13 cellular contexts compared by ENCODE assay signal in genomic region chr20:59993736-59994484, GRCh38. TPM values are rescaled to one million over a fixed set of nuclear protein-coding genes. Genes with fewer than 3 reads are reported as not detected.
DNase-seq lines count a peak whose midpoint lies in the region; ATAC-seq, FAIRE-seq and TF ChIP-seq lines count a peak whose summit lies in the region.
"Had no signal": no experiment of that assay in that cellular context is flagged by ENCODE, and none has a peak within 500 bp of the region (broad histone marks: within the 10 kb centered on the region; RNA-seq: fewer than 3 reads in every experiment).

No MANE protein-coding gene starts in this region.

- 10% methylated on average over 19 of the region's 19 CpGs; no CpG with 5 or more reads in 1 of the 2 experiments for WGBS in H1 (ENCODE audit: extremely low coverage in 1 of 2, insufficient coverage in 1 of 2, insufficient read length in 1 of 2, insufficient replicate concordance in 2 of 2, low coverage in 1 of 2, low lambda C conversion rate in 2 of 2, missing lambda C conversion rate in 1 of 2), 2 experiments

- H3K27ac ChIP-seq in H1 (ENCODE audit: low read depth, low read length) (no peak overlapping the region; the same call in 1 of the 2 replicates), kidney (ENCODE audit: low read depth in 2 of 2, low read length in 2 of 2) (no peak overlapping the region)
- H3K27ac ChIP-seq: A549 had no signal

- H3K27me3 ChIP-seq in H1 (replicated peaks in 1 of 4; ENCODE audit: control insufficient read depth in 3 of 4, extremely low read depth in 1 of 4, insufficient read depth in 3 of 4, low read length in 3 of 4): peaks cover 0 to 3% (median under 1%) of the 10 kb centered on the region in 4 experiments; a peak in 1 of 7 replicates
- H3K27me3 ChIP-seq: heart left ventricle had no signal

- no peaks in the 10 kb centered on the region for H3K9me3 Mint-ChIP-seq in type B pancreatic cell
- H3K9me3 Mint-ChIP-seq: CD4-positive, alpha-beta memory T cell had no signal

- no peak overlapping the region for H3K4ac ChIP-seq in H1 (replicated peaks; ENCODE audit: insufficient read length, low read depth, low read length)

- no peak for FAIRE-seq in H1 (lab: Jason Lieb, UNC)
- no peak for FAIRE-seq in kidney (lab: Jason Lieb, UNC)
- FAIRE-seq: A549 had no signal

- no peak for TF ChIP-seq EP300 in H1 (IDR thresholded peaks at IDR 0.05; ENCODE audit: borderline replicate concordance in 1 of 2, low read depth in 2 of 2, low read length in 2 of 2)

- POLR2A ChIA-PET in H1 (lab: Charles Lee; ENCODE audit: partially characterized antibody): interaction anchor here (0.9 kb wide), 1 partner anchor 54 kb away, joined by 3 read pairs; the partner anchor contains the start of genes FAM217B and PPP1R3D

- peak overlapping the region; percentile 36 for H4K91ac ChIP-seq in H1 (replicated peaks; ENCODE audit: insufficient read length, low read length)

- H2BK15ac ChIP-seq in H1 (ENCODE audit: low read length): no peak overlapping the region

- peaks cover 9% of the 10 kb centered on the region for H3K27me3 Mint-ChIP-seq in type B pancreatic cell

- peaks cover 8% of the 10 kb centered on the region for H3K23me2 ChIP-seq in H1 (ENCODE audit: low read depth, low read length)

- H3K79me1 ChIP-seq in H1 (ENCODE audit: low read depth, low read length): no peaks in the 10 kb centered on the region

- TF ChIP-seq POLR2A in H1 (IDR thresholded peaks at IDR 0.05; ENCODE audit: control extremely low read depth in 1 of 2, low read depth in 2 of 2, low read length in 2 of 2): no peak

- peak overlapping the region; percentile 5 for H3K4me3 Mint-ChIP-seq in type B pancreatic cell
- H3K4me3 Mint-ChIP-seq: CD4-positive, alpha-beta memory T cell had no signal

- H3K79me2 ChIP-seq in H1 (ENCODE audit: control insufficient read depth in 1 of 2, insufficient read depth in 2 of 2, low read length in 2 of 2): no peaks in the 10 kb centered on the region

- peak overlapping the region; percentile 25 to 57 (median 40); a peak in 7 of 8 replicates for H3K4me3 ChIP-seq in H1 (ENCODE audit: extremely low read depth in 1 of 4, insufficient read depth in 2 of 4, low read depth in 3 of 4, low read length in 4 of 4)
- H3K4me3 ChIP-seq in kidney (ENCODE audit: low read length in 2 of 2): no peak overlapping the region
- H3K4me3 ChIP-seq: A549 had no signal

- H3K18ac ChIP-seq in H1 (ENCODE audit: extremely low read depth, low read length): no peak overlapping the region; the same call in 1 of the 2 replicates

- peaks cover 2 to 8% (median 5%) of the 10 kb centered on the region in 4 experiments; a peak in 5 of 7 replicates for H3K4me1 ChIP-seq in H1 (replicated peaks in 1 of 4; ENCODE audit: control insufficient read depth in 3 of 4, insufficient read depth in 4 of 4, low read length in 3 of 4)
- no peaks in the 10 kb centered on the region for H3K4me1 ChIP-seq in kidney (ENCODE audit: control insufficient read depth in 1 of 2, insufficient read depth in 1 of 2, low read depth in 1 of 2, low read length in 2 of 2)

- H4K8ac ChIP-seq in H1 (ENCODE audit: extremely low read depth, insufficient read depth, low read length): no peak overlapping the region

- H3K56ac ChIP-seq in H1 (replicated peaks; ENCODE audit: insufficient read length, low read depth, low read length): no peak overlapping the region

- H2BK5ac ChIP-seq in H1 (ENCODE audit: low read depth, low read length): peak overlapping the region; percentile 90; the same call in 1 of the 2 replicates

- TF ChIP-seq CTCF in H1 (IDR thresholded peaks at IDR 0.05; ENCODE audit: control extremely low read depth in 1 of 3, insufficient read depth in 1 of 3, low read depth in 1 of 3, low read length in 3 of 3): no peak
- TF ChIP-seq CTCF in kidney (IDR thresholded peaks at IDR 0.05; ENCODE audit: borderline replicate concordance, extremely low read depth, insufficient read depth): no peak
- no peak for TF ChIP-seq CTCF in type B pancreatic cell (conservative IDR thresholded peaks at IDR 0.05)

- DNase-seq in Right ventricle myocardium inferior (ENCODE audit: missing footprints) (peak; percentile 69), cardiac septum (ENCODE audit: low spot score) (no peak), H1 (ENCODE audit: low read depth in 1 of 2, low spot score in 2 of 2) (no peak), kidney (peak; percentile 56), type B pancreatic cell (ENCODE audit: extremely low spot score, unreplicated experiment) (no peak), NCI-H2227 treated with DMSO at 0.1 percent for 48 hours (lab: John Stamatoyannopoulos, UW) (no peak), midbrain (lab: John Stamatoyannopoulos, UW) (no peak)
- no peak for DNase-seq in stimulated activated naive CD4-positive, alpha-beta T cell treated with Interleukin-2 at 50 U/mL for 16 hours (lab: John Stamatoyannopoulos, UW)
- DNase-seq: CD4-positive, alpha-beta memory T cell; cerebellar nuclear complex; NCI-H1694 treated with DMSO at 0.1 percent for 48 hours had no signal

- ATAC-seq in Right ventricle myocardium inferior: no peak

- peak overlapping the region; percentile 70 to 90 for H3K4me2 ChIP-seq in H1 (ENCODE audit: insufficient read depth in 1 of 2, low read depth in 2 of 2, low read length in 2 of 2)
- H3K4me2 ChIP-seq: A549 had no signal

- H3K36me3 ChIP-seq in H1 (ENCODE audit: control insufficient read depth in 2 of 4, insufficient read depth in 4 of 4, low read length in 3 of 4): no peaks in the 10 kb centered on the region
- no peaks in the 10 kb centered on the region for H3K36me3 ChIP-seq in kidney (ENCODE audit: control insufficient read depth in 1 of 2, insufficient read depth in 2 of 2, low read length in 2 of 2)
- H3K36me3 ChIP-seq: heart left ventricle had no signal

- no peak overlapping the region for H2AK5ac ChIP-seq in H1 (ENCODE audit: low read depth, low read length)

- intact Hi-C loops in Right ventricle myocardium inferior (cut with DNase I): no loop called here
- intact Hi-C loops in cardiac septum (cut with DNase I): no loop called here
- intact Hi-C loops in kidney (cut with DNase I): no loop called here

- H2BK120ac ChIP-seq in H1 (replicated peaks; ENCODE audit: low read depth, low read length): peak overlapping the region; percentile 44

- H2BK12ac ChIP-seq in H1 (ENCODE audit: low read depth, low read length): peak overlapping the region; percentile 27

- CTCF ChIA-PET in H1 (lab: Charles Lee; ENCODE audit: partially characterized antibody): interaction anchor here (0.8 to 4.1 kb wide), 5 partner anchors 9 to 64 kb away, joined by 3 to 12 read pairs (median 5); no protein-coding TSS in a partner anchor

- no peak for TF ChIP-seq RAD21 in H1 (IDR thresholded peaks at IDR 0.05 in 1 of 2, conservative IDR thresholded peaks at IDR 0.05 in 1 of 2; ENCODE audit: low read depth in 2 of 2, low read length in 2 of 2)

- H3K4me1 Mint-ChIP-seq in type B pancreatic cell (ENCODE audit: unreplicated experiment): peaks cover 4% of the 10 kb centered on the region
- H3K4me1 Mint-ChIP-seq: CD4-positive, alpha-beta memory T cell had no signal

- H4K20me1 ChIP-seq in H1 (replicated peaks in 1 of 2; ENCODE audit: control insufficient read depth in 1 of 2, insufficient read depth in 2 of 2, low read length in 2 of 2): no peaks in the 10 kb centered on the region

- peak overlapping the region; percentile 68 for H3K27ac Mint-ChIP-seq in type B pancreatic cell
- H3K27ac Mint-ChIP-seq: CD4-positive, alpha-beta memory T cell had no signal

- no peaks in the 10 kb centered on the region for H3K36me3 Mint-ChIP-seq in type B pancreatic cell

- H4K5ac ChIP-seq in H1 (ENCODE audit: insufficient read length, low read depth, low read length): peak overlapping the region; percentile 1

- H3K9me3 ChIP-seq in H1 (ENCODE audit: insufficient read depth in 2 of 2, low read depth in 1 of 2, low read length in 1 of 2) (no peaks in the 10 kb centered on the region), kidney (ENCODE audit: control insufficient read depth in 1 of 2, low read length in 2 of 2) (no peaks in the 10 kb centered on the region)
- H3K9me3 ChIP-seq: A549, heart left ventricle had no signal

- H3K14ac ChIP-seq in H1 (ENCODE audit: insufficient read length): no peak overlapping the region

- peak overlapping the region; percentile 44; the same call in 1 of the 2 replicates for H2BK20ac ChIP-seq in H1 (ENCODE audit: low read length)

- H2AFZ ChIP-seq in H1 (ENCODE audit: low read length): peak overlapping the region; percentile 51; the same call in 1 of the 2 replicates

- no peak overlapping the region for H3K23ac ChIP-seq in H1 (ENCODE audit: insufficient read length)

- peak overlapping the region in 3 of 4 experiments; percentile 12 to 45 (median 37); a peak in 4 of 7 replicates for H3K9ac ChIP-seq in H1 (replicated peaks in 1 of 4; ENCODE audit: extremely low read depth in 1 of 4, low read depth in 3 of 4, low read length in 3 of 4)
- H3K9ac ChIP-seq in kidney (ENCODE audit: low read length in 2 of 2): no peak overlapping the region

RNA-seq across cellular contexts. Expression of gene CDH26, which starts 35.7 kb away (rescaled TPM):
- 2.3 TPM for total RNA-seq in Right ventricle myocardium inferior
- 0.54 TPM for total RNA-seq in cardiac septum
- 1.7 and 2.3 TPM in 2 replicates for total RNA-seq in H1 (2021; fragmentation: NEBNext Ultra II Directional; extraction: Animal tissue kit (Norgen Biotek cat#: 25700))
- polyA plus RNA-seq in H1 (2011; rRNA removed): 0.78 and 1.5 TPM in 2 replicates
- polyA plus RNA-seq in H1 (2011; cell fraction: cytosol; rRNA removed): 2.0 TPM
- polyA plus RNA-seq in H1 (2011; cell fraction: nucleus; rRNA removed): 2.0 TPM
- polyA plus RNA-seq in H1 (2012, experiment 1 of 2): 1.1 to 1.9 TPM (median 1.5 TPM) in 4 replicates
- 0.39 TPM for polyA plus RNA-seq in H1 (2012, experiment 2 of 2)
- 1.3 TPM for polyA plus RNA-seq in H1 (2013, experiment 1 of 2)
- 1.3 TPM for polyA plus RNA-seq in H1 (2013, experiment 2 of 2)
- polyA minus RNA-seq in H1 (2011; rRNA and poly(A)+ RNA removed): 2.7 and 3.2 TPM in 2 replicates
- polyA minus RNA-seq in H1 (2011; cell fraction: cytosol; rRNA and poly(A)+ RNA removed): 1.5 TPM
- 2.3 TPM for polyA minus RNA-seq in H1 (2011; cell fraction: nucleus; rRNA and poly(A)+ RNA removed)
- total RNA-seq in kidney: 2.4 TPM
- polyA plus RNA-seq in kidney (ENCODE audit: insufficient read depth, low read depth, low replicate concordance): 0.47 TPM
- total RNA-seq in type B pancreatic cell (ENCODE audit: low replicate concordance): 3.6 and 6.9 TPM in 2 replicates

RNA-seq across cellular contexts. Expression of gene FAM217B, which starts 53.7 kb away (rescaled TPM):
- total RNA-seq in Right ventricle myocardium inferior (40.5 TPM), cardiac septum (15.6 TPM), kidney (15.5 TPM), type B pancreatic cell (ENCODE audit: low replicate concordance) (13.8 and 27.6 TPM in 2 replicates)
- total RNA-seq in H1 (2021; fragmentation: NEBNext Ultra II Directional; extraction: Animal tissue kit (Norgen Biotek cat#: 25700)): 24.7 and 28.5 TPM in 2 replicates
- polyA plus RNA-seq in H1 (2011; rRNA removed) (2.8 and 5.4 TPM in 2 replicates), kidney (ENCODE audit: insufficient read depth, low read depth, low replicate concordance) (3.2 TPM)
- polyA plus RNA-seq in H1 (2011; cell fraction: cytosol; rRNA removed): 5.9 TPM
- polyA plus RNA-seq in H1 (2011; cell fraction: nucleus; rRNA removed): 3.6 TPM
- polyA plus RNA-seq in H1 (2012, experiment 1 of 2): 6.4 to 9.2 TPM (median 7.3 TPM) in 4 replicates
- 0.73 TPM for polyA plus RNA-seq in H1 (2012, experiment 2 of 2)
- polyA plus RNA-seq in H1 (2013, experiment 1 of 2): 19.2 TPM
- polyA plus RNA-seq in H1 (2013, experiment 2 of 2): 18.7 TPM
- polyA minus RNA-seq in H1 (2011; rRNA and poly(A)+ RNA removed): 7.6 and 9.2 TPM in 2 replicates
- polyA minus RNA-seq in H1 (2011; cell fraction: cytosol; rRNA and poly(A)+ RNA removed): 6.1 TPM
- 15.3 TPM for polyA minus RNA-seq in H1 (2011; cell fraction: nucleus; rRNA and poly(A)+ RNA removed)

RNA-seq across cellular contexts. Expression of gene PPP1R3D, which starts 53.8 kb away (rescaled TPM):
- 13.2 TPM for total RNA-seq in Right ventricle myocardium inferior
- total RNA-seq in cardiac septum: 7.2 TPM
- 3.5 and 3.9 TPM in 2 replicates for total RNA-seq in H1 (2021; fragmentation: NEBNext Ultra II Directional; extraction: Animal tissue kit (Norgen Biotek cat#: 25700))
- 1.3 and 1.4 TPM in 2 replicates for polyA plus RNA-seq in H1 (2011; rRNA removed)
- polyA plus RNA-seq in H1 (2011; cell fraction: cytosol; rRNA removed): 1.1 TPM
- 1.1 TPM for polyA plus RNA-seq in H1 (2011; cell fraction: nucleus; rRNA removed)
- 1.2 to 1.8 TPM (median 1.3 TPM) in 4 replicates for polyA plus RNA-seq in H1 (2012, experiment 1 of 2)
- polyA plus RNA-seq in H1 (2012, experiment 2 of 2): 1.1 TPM
- polyA plus RNA-seq in H1 (2013, experiment 1 of 2): 1.8 TPM
- polyA plus RNA-seq in H1 (2013, experiment 2 of 2): 1.7 TPM
- 1.5 and 1.6 TPM in 2 replicates for polyA minus RNA-seq in H1 (2011; rRNA and poly(A)+ RNA removed)
- polyA minus RNA-seq in H1 (2011; cell fraction: cytosol; rRNA and poly(A)+ RNA removed): 2.1 TPM
- polyA minus RNA-seq in H1 (2011; cell fraction: nucleus; rRNA and poly(A)+ RNA removed): 3.4 TPM
- 7.6 TPM for total RNA-seq in kidney
- polyA plus RNA-seq in kidney (ENCODE audit: insufficient read depth, low read depth, low replicate concordance): 4.2 TPM
- 6.4 and 7.6 TPM in 2 replicates for total RNA-seq in type B pancreatic cell (ENCODE audit: low replicate concordance)

Comparison
In these comparisons a context has a peak if more than half of its experiments do, and no peak if none do; other contexts are left out.
1. DNase-seq: peak in Right ventricle myocardium inferior (single experiment) and kidney (single experiment); none in cardiac septum (single experiment), H1 (0 of 2), type B pancreatic cell (single experiment), NCI-H2227 treated with DMSO at 0.1 percent for 48 hours (single experiment), midbrain (single experiment) and stimulated activated naive CD4-positive, alpha-beta T cell treated with Interleukin-2 at 50 U/mL for 16 hours (single experiment).
2. H3K4me3 ChIP-seq: peak in H1 (4 of 4); none in kidney (0 of 2).
3. H3K9ac ChIP-seq: peak in H1 (3 of 4); none in kidney (0 of 2).